Comparison of ENCODE assay signal across 8 cellular contexts in genomic region chr12:56724989-56725722, GRCh38. TPM values are rescaled to one million over a fixed set of nuclear protein-coding genes. Genes with fewer than 3 reads are reported as not detected.
DNase-seq lines count a peak whose midpoint lies in the region; TF ChIP-seq lines count a peak whose summit lies in the region.

Gene NACA (minus strand): TSS chr12:56725299. CDS start chr12:56724521, 778 bp downstream.

- CTCF ChIA-PET in HEK293T (lab: Yijun Ruan, JAX), result no interaction called here

- H4K91ac ChIP-seq in neuronal stem cell (ENCODE audit: low read depth, low read length, poor library complexity), result peak within 1 kb of the TSS; percentile 53

- H2BK15ac ChIP-seq in neuronal stem cell (ENCODE audit: low read length), result no peak within 1 kb of the TSS

- H3K9ac ChIP-seq in neuronal stem cell (ENCODE audit: low read depth, low read length, poor library complexity), result peak within 1 kb of the TSS; percentile 89

- H2AFZ ChIP-seq in neuronal stem cell (ENCODE audit: low read length), result peak within 1 kb of the TSS; percentile 78

- H2BK12ac ChIP-seq in neuronal stem cell (ENCODE audit: low read length), result no peak within 1 kb of the TSS

- peaks cover 18 to 73% of the 10 kb centered on the region in 2 donors for H3K36me3 ChIP-seq in neuronal stem cell (replicated peaks in 1 of 2; ENCODE audit: control insufficient read depth in 2 of 2, insufficient read depth in 2 of 2, low read length in 2 of 2)

- no peak within 1 kb of the TSS for H2BK120ac ChIP-seq in neuronal stem cell (ENCODE audit: low read depth, low read length)

- peaks cover 14 to 17% of the 10 kb centered on the region in 2 donors for H3K4me1 ChIP-seq in neuronal stem cell (ENCODE audit: control insufficient read depth in 2 of 2, insufficient read depth in 1 of 2, low read depth in 1 of 2, low read length in 2 of 2)

- H4K8ac ChIP-seq in neuronal stem cell (ENCODE audit: low read depth, low read length), result peak within 1 kb of the TSS; percentile 87

- peak within 1 kb of the TSS; percentile 11 for H3K14ac ChIP-seq in neuronal stem cell (ENCODE audit: low read length)

- H3K23ac ChIP-seq in neuronal stem cell (ENCODE audit: low read depth, low read length, poor library complexity), result peak within 1 kb of the TSS; percentile 90

- no peak for TF ChIP-seq CTCF in subcutaneous adipose tissue (IDR thresholded peaks at IDR 0.05; ENCODE audit: low read depth)

- DNase-seq in GF-D8 (lab: John Stamatoyannopoulos, UW), result peak; percentile 97
- DNase-seq in HEK293T (ENCODE audit: extremely low spot score), result peak; percentile 95
- DNase-seq in MV-4-11 (lab: John Stamatoyannopoulos, UW), result peak; percentile 100
- peak; percentile 98 for DNase-seq in SK-MEL-5 (ENCODE audit: low read depth, low spot score)
- peak; percentile 99 for DNase-seq in activated naive CD4-positive, alpha-beta T cell treated with Interleukin-2 at 50 U/mL for 16 hours
- DNase-seq in foreskin melanocyte, result peak; percentile 97
- peak; percentile 88 for DNase-seq in neuronal stem cell (ENCODE audit: low spot score)

- POLR2A ChIA-PET in HEK293T (lab: Yijun Ruan, JAX), result interaction anchor here (0.6 to 3.1 kb wide), 39 partner anchors 9 to 386 kb away, joined by 3 to 69 read pairs (median 5); partner anchors contain the start of genes ATP5F1B, PRIM1, PTGES3 and STAT6

- no CpG with 5 or more reads among the region's 46 CpGs for WGBS in neuronal stem cell (ENCODE audit: extremely low coverage in 2 of 2, insufficient read length in 2 of 2, insufficient replicate concordance in 1 of 2), 2 donors

- H3K4me3 ChIP-seq in neuronal stem cell (ENCODE audit: low read length in 2 of 2), result peak within 1 kb of the TSS; percentile 82 to 95

- in situ Hi-C loops in SK-MEL-5 (cut with HindIII; ENCODE audit: low pct_unique_long_range_greater_than_20kb, low sequenced_read_pairs), result no loop called here

- H3K9me3 ChIP-seq in neuronal stem cell (replicated peaks in 1 of 2; ENCODE audit: control insufficient read depth in 2 of 2, insufficient read depth in 1 of 2, low read depth in 1 of 2, low read length in 2 of 2), result no peaks in the 10 kb centered on the region

- H2BK5ac ChIP-seq in neuronal stem cell (ENCODE audit: low read length), result peak within 1 kb of the TSS; percentile 56

- peaks cover 2% of the 10 kb centered on the region for H3K79me1 ChIP-seq in neuronal stem cell (ENCODE audit: low read depth, low read length)

- peak within 1 kb of the TSS; percentile 87 for H2AK5ac ChIP-seq in neuronal stem cell (ENCODE audit: low read depth, low read length)

- H3K4ac ChIP-seq in neuronal stem cell (ENCODE audit: low read length), result no peak within 1 kb of the TSS

- no peaks in the 10 kb centered on the region for H3K27me3 ChIP-seq in neuronal stem cell (ENCODE audit: control insufficient read depth in 3 of 3, insufficient read depth in 3 of 3, low read depth in 1 of 3, low read length in 3 of 3)

- H3K4me2 ChIP-seq in neuronal stem cell (ENCODE audit: insufficient read depth, low read length, poor library complexity, severe bottlenecking), result peak within 1 kb of the TSS; percentile 75

- H3K27ac ChIP-seq in neuronal stem cell (replicated peaks; ENCODE audit: low read length), result peak within 1 kb of the TSS; percentile 92

- peak within 1 kb of the TSS; percentile 99 for H3K18ac ChIP-seq in neuronal stem cell (ENCODE audit: low read length)

TF ChIP-seq in HEK293T, 16 proteins besides CTCF, POLR2A, EP300 and RAD21:
- TF ChIP-seq ARNT (IDR thresholded peaks at IDR 0.05), result peak; percentile 61; the same call in 1 of the 2 replicates
- TF ChIP-seq FOXA1 (IDR thresholded peaks at IDR 0.05), result no peak
- no peak for TF ChIP-seq SP1 (IDR thresholded peaks at IDR 0.05)
- TF ChIP-seq HDGF (IDR thresholded peaks at IDR 0.05; ENCODE audit: borderline replicate concordance), result no peak
- peak; percentile 97 for TF ChIP-seq PKNOX1 (IDR thresholded peaks at IDR 0.05)
- peak; percentile 98 for TF ChIP-seq NFRKB (IDR thresholded peaks at IDR 0.05)
- no peak for TF ChIP-seq LEF1 (IDR thresholded peaks at IDR 0.05; ENCODE audit: borderline replicate concordance)
- peak; percentile 83 for TF ChIP-seq ELF4 (IDR thresholded peaks at IDR 0.05)

RNA-seq across cellular contexts. Expression of gene NACA, which starts in this region (rescaled TPM):
- 1,958 and 2,376 TPM in 2 replicates for total RNA-seq in SK-MEL-5 (2014; rRNA removed; shearing (Covaris generic))
- polyA plus RNA-seq in SK-MEL-5 (2015; cell fraction: cytosol; rRNA removed), result 1,112 and 1,132 TPM in 2 replicates
- 287 and 290 TPM in 2 replicates for polyA plus RNA-seq in SK-MEL-5 (2015; cell fraction: nucleus; rRNA removed)
- 2,797 TPM for polyA plus RNA-seq in neuronal stem cell (2013, experiment 1 of 2)
- polyA plus RNA-seq in neuronal stem cell (2013, experiment 2 of 2), result 2,786 TPM
- 1,000 to 10,000 TPM; 1,156 to 1,436 (median 1,318) TPM for total RNA-seq in subcutaneous adipose tissue

Comparison
In these comparisons a context has a peak if more than half of its experiments do, and no peak if none do; other contexts are left out.
1. Peak in every context shown above with its lines: DNase-seq, H3K4me3 ChIP-seq and H3K27ac ChIP-seq.